8 cellular contexts compared by ENCODE assay signal in the genomic region with DNA sequence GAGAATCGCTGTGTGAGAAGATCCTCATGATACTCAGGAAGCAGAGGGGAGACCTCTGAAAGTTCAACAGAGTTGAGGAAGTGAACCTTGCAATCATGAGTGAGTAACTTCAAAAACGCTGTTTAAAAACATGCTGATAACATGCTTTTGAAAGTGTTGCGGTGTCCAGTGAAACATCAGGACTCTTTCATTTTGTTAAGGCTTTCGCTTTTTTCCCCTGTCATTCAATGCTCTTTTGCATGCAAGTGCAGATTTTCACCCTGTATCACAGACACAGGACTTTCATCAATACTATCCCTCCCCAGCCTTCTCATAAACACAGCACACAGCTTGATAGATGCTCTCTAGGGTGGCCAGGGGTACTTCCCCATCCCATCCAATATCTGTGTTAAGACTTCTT. TPM values are rescaled to one million over a fixed set of nuclear protein-coding genes. Genes with fewer than 3 reads are reported as not detected.
A peak's percentile ranks its signal among the peaks of the same experiment; 100 is the strongest.
DNase-seq lines count a peak whose midpoint lies in the region; ATAC-seq, FAIRE-seq and TF ChIP-seq lines count a peak whose summit lies in the region.
"Not testable (repeated sequence)": the region's sequence is repeated elsewhere in the genome, so short reads cannot be mapped to it uniquely, and the experiment has no call there.

No MANE protein-coding gene starts in this region.

- peaks cover 11% of the 10 kb centered on the region for H3K9me3 Mint-ChIP-seq in T-helper 2 cell treated with Interferon-gamma antibody and Interleukin-4, amounts not matched to agents 5 μg/mL and 100 μg/mL, for 36 hours
- peaks cover 5 to 13% of the 10 kb centered on the region in 2 donors for H3K9me3 Mint-ChIP-seq in activated naive CD4-positive, alpha-beta T cell treated with anti-CD3 and anti-CD28 coated beads, Interleukin-2, amount 50 U/mL, for 72 hours
- not testable (repeated sequence) for H3K9me3 Mint-ChIP-seq in stimulated activated effector memory CD8-positive, alpha-beta T cell treated with anti-CD3 and anti-CD28 coated beads, Interleukin-12 subunit alpha, Interleukin-12 subunit beta, amount 100 ng/mL, for 72 hours

- peak overlapping the region; percentile 46 for H3K27ac Mint-ChIP-seq in T-helper 2 cell treated with Interferon-gamma antibody and Interleukin-4, amounts not matched to agents 5 μg/mL and 100 μg/mL, for 36 hours
- peak overlapping the region; percentile 26 to 58 for H3K27ac Mint-ChIP-seq in activated naive CD4-positive, alpha-beta T cell treated with anti-CD3 and anti-CD28 coated beads, Interleukin-2, amount 50 U/mL, for 72 hours
- peak overlapping the region; percentile 63 for H3K27ac Mint-ChIP-seq in stimulated activated effector memory CD8-positive, alpha-beta T cell treated with anti-CD3 and anti-CD28 coated beads, Interleukin-12 subunit alpha, Interleukin-12 subunit beta, amount 100 ng/mL, for 72 hours

- DNase-seq in GM12892 (ENCODE audit: insufficient read length); activated naive CD4-positive, alpha-beta T cell treated with anti-CD3 and anti-CD28 coated beads, Interleukin-2, amount 50 U/mL, for 72 hours (ENCODE audit: low spot score in 2 of 2); stimulated activated effector memory CD8-positive, alpha-beta T cell treated with anti-CD3 and anti-CD28 coated beads, Interleukin-12 subunit alpha, Interleukin-12 subunit beta, amount 100 ng/mL, for 72 hours (ENCODE audit: low spot score in 2 of 2): not testable (repeated sequence)
- peak; percentile 21 for DNase-seq in T-helper 2 cell treated with Interferon-gamma antibody and Interleukin-4, amounts not matched to agents 5 μg/mL and 100 μg/mL, for 36 hours (ENCODE audit: low spot score)

- not testable (repeated sequence) for TF ChIP-seq POLR2A in GM12892 (IDR thresholded peaks at IDR 0.05; ENCODE audit: low read depth, low read length)

- H3K36me3 Mint-ChIP-seq in T-helper 2 cell treated with Interferon-gamma antibody and Interleukin-4, amounts not matched to agents 5 μg/mL and 100 μg/mL, for 36 hours (ENCODE audit: low read depth); activated naive CD4-positive, alpha-beta T cell treated with anti-CD3 and anti-CD28 coated beads, Interleukin-2, amount 50 U/mL, for 72 hours; stimulated activated effector memory CD8-positive, alpha-beta T cell treated with anti-CD3 and anti-CD28 coated beads, Interleukin-12 subunit alpha, Interleukin-12 subunit beta, amount 100 ng/mL, for 72 hours: not testable (repeated sequence)

- peak; percentile 98 for FAIRE-seq in GM12892 (lab: Jason Lieb, UNC)

- H3K4me1 Mint-ChIP-seq in T-helper 2 cell treated with Interferon-gamma antibody and Interleukin-4, amounts not matched to agents 5 μg/mL and 100 μg/mL, for 36 hours (ENCODE audit: low read depth): peaks cover 27% of the 10 kb centered on the region
- H3K4me1 Mint-ChIP-seq in stimulated activated effector memory CD8-positive, alpha-beta T cell treated with anti-CD3 and anti-CD28 coated beads, Interleukin-12 subunit alpha, Interleukin-12 subunit beta, amount 100 ng/mL, for 72 hours: peaks cover 14% of the 10 kb centered on the region

- peak; percentile 80 for ATAC-seq in GM19372 (IDR thresholded peaks at IDR 0.05; ENCODE audit: low read depth, unreplicated experiment)
- peak; percentile 84 for ATAC-seq in GM21723 (IDR thresholded peaks at IDR 0.05; ENCODE audit: unreplicated experiment)
- ATAC-seq in HG03025 (IDR thresholded peaks at IDR 0.05; ENCODE audit: low FRiP score, unreplicated experiment): peak; percentile 77
- ATAC-seq in HG03460 (IDR thresholded peaks at IDR 0.05; ENCODE audit: unreplicated experiment): peak; percentile 83
- ATAC-seq in activated naive CD4-positive, alpha-beta T cell treated with anti-CD3 and anti-CD28 coated beads, Interleukin-2, amount 50 U/mL, for 72 hours: peak; percentile 83 to 94
- peak; percentile 86 for ATAC-seq in stimulated activated effector memory CD8-positive, alpha-beta T cell treated with anti-CD3 and anti-CD28 coated beads, Interleukin-12 subunit alpha, Interleukin-12 subunit beta, amount 100 ng/mL, for 72 hours

- peak overlapping the region; percentile 70 for H3K4me3 Mint-ChIP-seq in T-helper 2 cell treated with Interferon-gamma antibody and Interleukin-4, amounts not matched to agents 5 μg/mL and 100 μg/mL, for 36 hours
- peak overlapping the region; percentile 30 for H3K4me3 Mint-ChIP-seq in stimulated activated effector memory CD8-positive, alpha-beta T cell treated with anti-CD3 and anti-CD28 coated beads, Interleukin-12 subunit alpha, Interleukin-12 subunit beta, amount 100 ng/mL, for 72 hours

- peaks cover 47% of the 10 kb centered on the region for H3K27me3 Mint-ChIP-seq in T-helper 2 cell treated with Interferon-gamma antibody and Interleukin-4, amounts not matched to agents 5 μg/mL and 100 μg/mL, for 36 hours (ENCODE audit: low read depth)

RNA-seq across cellular contexts. Expression of gene SAXO2, which starts 23.9 kb away (rescaled TPM):
- 0.68 TPM for polyA plus RNA-seq in GM12892 (2012; ENCODE audit: missing spikeins)
- total RNA-seq in activated naive CD4-positive, alpha-beta T cell treated with anti-CD3 and anti-CD28 coated beads, Interleukin-2, amount 50 U/mL, for 72 hours: under 1 TPM in 1 of 2 donors, not detected in 1; 0.64 TPM

RNA-seq across cellular contexts. Expression of gene EFL1, which starts 23.9 kb away (rescaled TPM):
- 14.9 TPM for polyA plus RNA-seq in GM12892 (2012; ENCODE audit: missing spikeins)
- 10 to 100 TPM; 19.6 to 28.9 TPM for total RNA-seq in activated naive CD4-positive, alpha-beta T cell treated with anti-CD3 and anti-CD28 coated beads, Interleukin-2, amount 50 U/mL, for 72 hours
